Comparison of ENCODE assay signal across 14 cellular contexts in genomic region chr3:49134471-49135265, GRCh38. TPM values are rescaled to one million over a fixed set of nuclear protein-coding genes. Genes with fewer than 3 reads are reported as not detected.
A peak's percentile ranks its signal among the peaks of the same experiment; 100 is the strongest.
DNase-seq lines count a peak whose midpoint lies in the region; ATAC-seq and TF ChIP-seq lines count a peak whose summit lies in the region.
"Had no signal": no experiment of that assay in that cellular context is flagged by ENCODE, and none has a peak within 500 bp of the region (broad histone marks: within the 10 kb centered on the region; RNA-seq: fewer than 3 reads in every experiment).

No MANE protein-coding gene starts in this region.

- peak overlapping the region; percentile 100 for H3K4me2 ChIP-seq in GM23338
- no peak overlapping the region for H3K4me2 ChIP-seq in trophoblast cell (ENCODE audit: low read length)

- peak overlapping the region; percentile 44 for H2AK5ac ChIP-seq in trophoblast cell (ENCODE audit: low read length)

- no peak overlapping the region for H3K27ac ChIP-seq in GM23338 (ENCODE audit: low read depth)
- no peak overlapping the region for H3K27ac ChIP-seq in trophoblast cell (ENCODE audit: low read depth, low read length)
- H3K27ac ChIP-seq in body of pancreas = peak overlapping the region in 2 of 4 donors; percentile 20 to 83

- H3K14ac ChIP-seq in trophoblast cell (ENCODE audit: low read length) = no peak overlapping the region

- H4K12ac ChIP-seq in trophoblast cell (ENCODE audit: low read depth, low read length) = no peak overlapping the region

- H3K4me1 ChIP-seq in GM23338 (ENCODE audit: insufficient read depth) (peaks cover 7% of the 10 kb centered on the region; the same call in 1 of the 2 replicates), trophoblast cell (ENCODE audit: control insufficient read depth in 1 of 2, insufficient read depth in 2 of 2, low read length in 2 of 2) (peaks cover 10 to 18% of the 10 kb centered on the region in 2 experiments), body of pancreas (peaks cover 24% of the 10 kb centered on the region)

- peak overlapping the region; percentile 15 for H2BK12ac ChIP-seq in trophoblast cell (ENCODE audit: low read length)

- peak overlapping the region; percentile 18 for H2BK120ac ChIP-seq in trophoblast cell (ENCODE audit: insufficient read depth, low read length, poor library complexity)

- peaks cover 2% of the 10 kb centered on the region for H3K27me3 Mint-ChIP-seq in GM23338 (ENCODE audit: insufficient read depth, low read depth, poor library complexity)

- H3K9me3 ChIP-seq in trophoblast cell (ENCODE audit: insufficient read depth, low read depth, low read length) = peaks cover 2% of the 10 kb centered on the region
- no peaks in the 10 kb centered on the region for H3K9me3 ChIP-seq in body of pancreas

- no peaks in the 10 kb centered on the region; the same call in 2 of the 3 replicates for H3K9me3 Mint-ChIP-seq in GM23338
- H3K9me3 Mint-ChIP-seq: activated T-cell treated with anti-CD3 and anti-CD28 coated beads, Interleukin-2, amount 50 U/mL, for 4 hours; CD8-positive, alpha-beta T cell; stimulated activated naive B cell treated with anti-CD40 and anti-IgM and Interleukin-4, amounts not matched to agents 10 μg/mL and 1 μg/mL and 100 μg/mL, for 72 hours had no signal

- peak overlapping the region; percentile 97 for H3K4me3 ChIP-seq in GM23338
- H3K4me3 ChIP-seq in foreskin fibroblast (ENCODE audit: low read depth in 1 of 2, low read length in 2 of 2) = peak overlapping the region; percentile 67 to 79
- no peak overlapping the region for H3K4me3 ChIP-seq in trophoblast cell (ENCODE audit: low read depth, low read length)
- H3K4me3 ChIP-seq in body of pancreas = no peak overlapping the region

- WGBS in trophoblast cell (ENCODE audit: extremely low coverage, insufficient coverage, insufficient read length) = no CpG with 5 or more reads among the region's 3 CpGs
- WGBS in body of pancreas, 2 donors = 50 to 60% methylated on average over 1 to 3 of the region's 3 CpGs

- TF ChIP-seq CTCF in GM23338 (conservative IDR thresholded peaks at IDR 0.05; ENCODE audit: low read depth in 2 of 2) (peak in 1 of 2 experiments; percentile 51; a peak in 2 of 4 replicates), foreskin fibroblast (IDR thresholded peaks at IDR 0.05; ENCODE audit: low read depth, low read length) (no peak), body of pancreas (IDR thresholded peaks at IDR 0.05) (no peak)

- peak overlapping the region; percentile 32 for H4K91ac ChIP-seq in trophoblast cell (ENCODE audit: low read depth, low read length)

- H3K36me3 ChIP-seq in GM23338 (ENCODE audit: insufficient read depth) (no peaks in the 10 kb centered on the region), trophoblast cell (ENCODE audit: control insufficient read depth in 1 of 2, insufficient read depth in 2 of 2, low read length in 2 of 2) (peaks cover 13 to 18% of the 10 kb centered on the region in 2 experiments), body of pancreas (replicated peaks in 1 of 2; ENCODE audit: insufficient read depth in 1 of 2, low read depth in 2 of 2) (no peaks in the 10 kb centered on the region)

- peak overlapping the region; percentile 88 for H3K4me3 Mint-ChIP-seq in GM23338
- H3K4me3 Mint-ChIP-seq: activated T-cell treated with anti-CD3 and anti-CD28 coated beads, Interleukin-2, amount 50 U/mL, for 4 hours; CD8-positive, alpha-beta T cell had no signal

- DNase-seq in GM23338 (ENCODE audit: low spot score) (peak; percentile 27), RKO (ENCODE audit: low spot score) (peak; percentile 27), foreskin fibroblast (no peak), trophoblast cell (no peak), NCI-H1930 (lab: John Stamatoyannopoulos, UW) (no peak), NCI-H2196 treated with DMSO at 0.1 percent for 48 hours (lab: John Stamatoyannopoulos, UW; ENCODE audit: unreplicated experiment) (no peak), body of pancreas (no peak), left colon (no peak)
- DNase-seq: activated T-cell treated with anti-CD3 and anti-CD28 coated beads, Interleukin-2, amount 50 U/mL, for 4 hours; CD8-positive, alpha-beta T cell; GOT3; NCI-H2081; stimulated activated naive B cell treated with anti-CD40 and anti-IgM and Interleukin-4, amounts not matched to agents 10 μg/mL and 1 μg/mL and 100 μg/mL, for 72 hours had no signal

- intact Hi-C loops in body of pancreas (cut with DNase I) = no loop called here
- intact Hi-C loops in left colon (cut with DNase I, micrococcal nuclease) = no loop called here

- H3K18ac ChIP-seq in trophoblast cell (ENCODE audit: low read length) = no peak overlapping the region

- no peaks in the 10 kb centered on the region for H3F3A ChIP-seq in GM23338 (replicated peaks; ENCODE audit: low read depth)

- H2AFZ ChIP-seq in GM23338 (no peak overlapping the region), trophoblast cell (ENCODE audit: insufficient read depth, low read length, poor library complexity) (no peak overlapping the region)

- no peaks in the 10 kb centered on the region for H4K20me1 ChIP-seq in GM23338 (replicated peaks; ENCODE audit: insufficient read depth)

- H3K27me3 ChIP-seq in GM23338 (ENCODE audit: insufficient read depth) = no peaks in the 10 kb centered on the region
- H3K27me3 ChIP-seq in trophoblast cell (ENCODE audit: insufficient read depth, low read length) = no peaks in the 10 kb centered on the region
- no peaks in the 10 kb centered on the region for H3K27me3 ChIP-seq in body of pancreas

- no peak overlapping the region for H3K9ac ChIP-seq in trophoblast cell (ENCODE audit: low read length)

- no peaks in the 10 kb centered on the region for H3K36me3 Mint-ChIP-seq in GM23338 (ENCODE audit: low read depth)
- H3K36me3 Mint-ChIP-seq: CD8-positive, alpha-beta T cell; stimulated activated naive B cell treated with anti-CD40 and anti-IgM and Interleukin-4, amounts not matched to agents 10 μg/mL and 1 μg/mL and 100 μg/mL, for 72 hours had no signal

- H3K4me1 Mint-ChIP-seq in GM23338 = peaks cover 15% of the 10 kb centered on the region

- H2BK5ac ChIP-seq in trophoblast cell (ENCODE audit: low read depth, low read length, poor library complexity) = no peak overlapping the region

- TF ChIP-seq POLR2A in body of pancreas (IDR thresholded peaks at IDR 0.05) = no peak

- no peak overlapping the region for H3K27ac Mint-ChIP-seq in GM23338
- H3K27ac Mint-ChIP-seq: CD8-positive, alpha-beta T cell; stimulated activated naive B cell treated with anti-CD40 and anti-IgM and Interleukin-4, amounts not matched to agents 10 μg/mL and 1 μg/mL and 100 μg/mL, for 72 hours had no signal

- no peak overlapping the region for H3K23ac ChIP-seq in trophoblast cell (ENCODE audit: low read length)

- H4K8ac ChIP-seq in trophoblast cell (ENCODE audit: low read depth, low read length) = no peak overlapping the region

- H3K9me2 ChIP-seq in GM23338 (ENCODE audit: insufficient read depth) = no peaks in the 10 kb centered on the region

- H3K79me1 ChIP-seq in trophoblast cell (ENCODE audit: low read length) = peaks cover 15% of the 10 kb centered on the region

- no peak overlapping the region for H3K4ac ChIP-seq in trophoblast cell (ENCODE audit: low read depth, low read length)

- H3K79me2 ChIP-seq in GM23338 (replicated peaks; ENCODE audit: insufficient read depth) = no peaks in the 10 kb centered on the region; the same call in 1 of the 2 replicates
- H3K79me2 ChIP-seq in trophoblast cell (ENCODE audit: control insufficient read depth, insufficient read depth, low read length, poor library complexity) = peaks cover 11% of the 10 kb centered on the region

- ATAC-seq in GM23338 (no peak), body of pancreas (no peak), left colon (no peak)
- ATAC-seq: activated CD4-positive, CD25-positive, alpha-beta regulatory T cell treated with anti-CD3 and anti-CD28 coated beads, Interleukin-2, amount 50 U/mL, for 24 hours; activated T-cell treated with anti-CD3 and anti-CD28 coated beads, Interleukin-2, amount 50 U/mL, for 4 hours; CD8-positive, alpha-beta T cell; stimulated activated naive B cell treated with anti-CD40 and anti-IgM and Interleukin-4, amounts not matched to agents 10 μg/mL and 1 μg/mL and 100 μg/mL, for 72 hours had no signal

TF ChIP-seq in GM23338, 12 proteins besides CTCF, POLR2A, EP300 and RAD21 (continues in another document):
- TF ChIP-seq JUNB (IDR thresholded peaks at IDR 0.05; ENCODE audit: unreplicated experiment) = no peak

RNA-seq across cellular contexts. Expression of gene LAMB2, which starts 1.8 kb away (rescaled TPM):
- total RNA-seq in GM23338 (2014; rRNA removed; shearing (Covaris generic)) = 106 and 154 TPM in 2 replicates
- polyA plus RNA-seq in GM23338 (2016; fragmentation: Nextera tagmentation; extraction: Ambion mirVana) = 71.0 and 71.3 TPM in 2 replicates
- 164 and 173 TPM in 2 replicates for polyA plus RNA-seq in trophoblast cell (2013)
- total RNA-seq in body of pancreas (100 to 1,000 TPM; 204 to 337 TPM), left colon (100 to 1,000 TPM in 1 of 2 donors, 10 to 100 TPM in 1; 66.1 to 102 TPM)
- total RNA-seq: CD8-positive, alpha-beta T cell had no signal

RNA-seq across cellular contexts. Expression of gene USP19, which starts 14.0 kb away (rescaled TPM):
- 56.9 and 62.0 TPM in 2 replicates for total RNA-seq in GM23338 (2014; rRNA removed; shearing (Covaris generic))
- polyA plus RNA-seq in GM23338 (2016; fragmentation: Nextera tagmentation; extraction: Ambion mirVana) = 13.2 and 14.0 TPM in 2 replicates
- 22.0 and 22.9 TPM in 2 replicates for polyA plus RNA-seq in trophoblast cell (2013)
- 10 to 100 TPM; 30.6 to 33.6 TPM for total RNA-seq in body of pancreas
- 10 to 100 TPM; 66.9 to 67.7 TPM for total RNA-seq in left colon

RNA-seq across cellular contexts. Expression of gene QARS1, which starts 30.1 kb away (rescaled TPM):
- 301 and 373 TPM in 2 replicates for total RNA-seq in GM23338 (2014; rRNA removed; shearing (Covaris generic))
- 173 and 189 TPM in 2 replicates for polyA plus RNA-seq in GM23338 (2016; fragmentation: Nextera tagmentation; extraction: Ambion mirVana)
- polyA plus RNA-seq in trophoblast cell (2013) = 390 and 404 TPM in 2 replicates
- 100 to 1,000 TPM; 135 to 223 TPM for total RNA-seq in body of pancreas
- 100 to 1,000 TPM; 339 to 417 TPM for total RNA-seq in left colon

RNA-seq across cellular contexts. Expression of gene CCDC71, which starts 31.5 kb away (rescaled TPM):
- total RNA-seq in GM23338 (2014; rRNA removed; shearing (Covaris generic)) = 37.4 and 44.2 TPM in 2 replicates
- 1.9 and 2.6 TPM in 2 replicates for polyA plus RNA-seq in GM23338 (2016; fragmentation: Nextera tagmentation; extraction: Ambion mirVana)
- 13.2 and 13.6 TPM in 2 replicates for polyA plus RNA-seq in trophoblast cell (2013)
- total RNA-seq in body of pancreas (10 to 100 TPM; 15.5 to 19.5 TPM), left colon (10 to 100 TPM; 16.3 to 20.3 TPM)

RNA-seq across cellular contexts. Expression of gene KLHDC8B, which starts 36.7 kb away (rescaled TPM):
- 11.1 and 15.0 TPM in 2 replicates for total RNA-seq in GM23338 (2014; rRNA removed; shearing (Covaris generic))
- 4.7 and 5.5 TPM in 2 replicates for polyA plus RNA-seq in GM23338 (2016; fragmentation: Nextera tagmentation; extraction: Ambion mirVana)
- 15.6 and 16.2 TPM in 2 replicates for polyA plus RNA-seq in trophoblast cell (2013)
- total RNA-seq in body of pancreas (10 to 100 TPM; 19.5 to 22.1 TPM), left colon (10 to 100 TPM in 1 of 2 donors, 1 to 10 TPM in 1; 4.6 to 12.5 TPM)

Comparison
In these comparisons a context has a peak if more than half of its experiments do, and no peak if none do; other contexts are left out.
1. DNase-seq: peak in GM23338 (single experiment) and RKO (single experiment); none in foreskin fibroblast (0 of 2), trophoblast cell (0 of 2), NCI-H1930 (0 of 2), NCI-H2196 treated with DMSO at 0.1 percent for 48 hours (single experiment), body of pancreas (0 of 4) and left colon (0 of 2).
2. H3K4me3 ChIP-seq: peak in GM23338 (single experiment) and foreskin fibroblast (2 of 2); none in trophoblast cell (single experiment) and body of pancreas (0 of 2).